ENCODE assay signal across 10 cellular contexts in genomic region chr6:136956590-136957573, GRCh38. TPM values are rescaled to one million over a fixed set of nuclear protein-coding genes. Genes with fewer than 3 reads are reported as not detected.
DNase-seq lines count a peak whose midpoint lies in the region; ATAC-seq, FAIRE-seq and TF ChIP-seq lines count a peak whose summit lies in the region.
"Had no signal": no experiment of that assay in that cellular context is flagged by ENCODE, and none has a peak within 500 bp of the region (broad histone marks: within the 10 kb centered on the region; RNA-seq: fewer than 3 reads in every experiment).

No MANE protein-coding gene starts in this region.

- no peak overlapping the region for H3K4me3 Mint-ChIP-seq in neural crest cell
- no peak overlapping the region for H3K4me3 Mint-ChIP-seq in activated CD4-positive, alpha-beta memory T cell treated with anti-CD3 and anti-CD28 coated beads, Interleukin-2, amount 10 ng/mL, durations not matched to agents 7 days and 5 days
- H3K4me3 Mint-ChIP-seq: activated naive CD4-positive, alpha-beta T cell treated with anti-CD3 and anti-CD28 coated beads, Interleukin-2, amount 10 ng/mL, durations not matched to agents 7 days and 5 days had no signal

- no peak for TF ChIP-seq CTCF in neural crest cell (conservative IDR thresholded peaks at IDR 0.05)

- peak; percentile 39 for FAIRE-seq in GM19239 (lab: Jason Lieb, UNC)

- H3K4me1 Mint-ChIP-seq in neural crest cell: peaks cover 17% of the 10 kb centered on the region
- H3K4me1 Mint-ChIP-seq in activated CD4-positive, alpha-beta memory T cell treated with anti-CD3 and anti-CD28 coated beads, Interleukin-2, amount 10 ng/mL, durations not matched to agents 7 days and 5 days: no peaks in the 10 kb centered on the region

- POLR2A ChIA-PET in activated CD4-positive, alpha-beta memory T cell treated with anti-CD3 and anti-CD28 coated beads, Interleukin-2, amount 10 ng/mL, durations not matched to agents 7 days and 5 days (lab: Charles Lee): no interaction called here

- DNase-seq in GM19239 (ENCODE audit: insufficient read length, low spot score) (no peak), NCI-H2081 (lab: John Stamatoyannopoulos, UW) (peak; percentile 66 to 94), astrocyte of the hippocampus (ENCODE audit: low read depth, low spot score) (peak; percentile 77), neural crest cell (ENCODE audit: low read depth, low spot score) (no peak), NCI-H128 (lab: John Stamatoyannopoulos, UW; ENCODE audit: unreplicated experiment) (no peak)
- no peak for DNase-seq in activated CD4-positive, alpha-beta memory T cell treated with anti-CD3 and anti-CD28 coated beads, Interleukin-2, amount 10 ng/mL, durations not matched to agents 7 days and 5 days
- DNase-seq: activated naive CD4-positive, alpha-beta T cell treated with anti-CD3 and anti-CD28 coated beads, Interleukin-2, amount 10 ng/mL, durations not matched to agents 7 days and 5 days had no signal

- H3K36me3 Mint-ChIP-seq in neural crest cell (ENCODE audit: low read depth): no peaks in the 10 kb centered on the region
- H3K36me3 Mint-ChIP-seq in activated CD4-positive, alpha-beta memory T cell treated with anti-CD3 and anti-CD28 coated beads, Interleukin-2, amount 10 ng/mL, durations not matched to agents 7 days and 5 days (ENCODE audit: low read depth): no peaks in the 10 kb centered on the region
- H3K36me3 Mint-ChIP-seq: activated naive CD4-positive, alpha-beta T cell treated with anti-CD3 and anti-CD28 coated beads, Interleukin-2, amount 10 ng/mL, durations not matched to agents 7 days and 5 days had no signal

- H3K27me3 Mint-ChIP-seq in neural crest cell (ENCODE audit: low read depth): no peaks in the 10 kb centered on the region
- H3K27me3 Mint-ChIP-seq in activated CD4-positive, alpha-beta memory T cell treated with anti-CD3 and anti-CD28 coated beads, Interleukin-2, amount 10 ng/mL, durations not matched to agents 7 days and 5 days: peaks cover 34% of the 10 kb centered on the region

- H3K9me3 Mint-ChIP-seq in neural crest cell: no peaks in the 10 kb centered on the region
- no peaks in the 10 kb centered on the region for H3K9me3 Mint-ChIP-seq in activated CD4-positive, alpha-beta memory T cell treated with anti-CD3 and anti-CD28 coated beads, Interleukin-2, amount 10 ng/mL, durations not matched to agents 7 days and 5 days
- H3K9me3 Mint-ChIP-seq: activated naive CD4-positive, alpha-beta T cell treated with anti-CD3 and anti-CD28 coated beads, Interleukin-2, amount 10 ng/mL, durations not matched to agents 7 days and 5 days had no signal

- ATAC-seq in GM21381 (IDR thresholded peaks at IDR 0.05; ENCODE audit: unreplicated experiment) (no peak), GM21528 (IDR thresholded peaks at IDR 0.05; ENCODE audit: low FRiP score, unreplicated experiment) (no peak)

- CTCF ChIA-PET in activated CD4-positive, alpha-beta memory T cell treated with anti-CD3 and anti-CD28 coated beads, Interleukin-2, amount 10 ng/mL, durations not matched to agents 7 days and 5 days (lab: Charles Lee): interaction anchor here (0.9 kb wide), 1 partner anchor 111 kb away, joined by 3 read pairs; no protein-coding TSS in a partner anchor

- peak overlapping the region; percentile 57 for H3K27ac Mint-ChIP-seq in neural crest cell (ENCODE audit: unreplicated experiment)
- H3K27ac Mint-ChIP-seq in activated CD4-positive, alpha-beta memory T cell treated with anti-CD3 and anti-CD28 coated beads, Interleukin-2, amount 10 ng/mL, durations not matched to agents 7 days and 5 days: no peak overlapping the region
- H3K27ac Mint-ChIP-seq: activated naive CD4-positive, alpha-beta T cell treated with anti-CD3 and anti-CD28 coated beads, Interleukin-2, amount 10 ng/mL, durations not matched to agents 7 days and 5 days had no signal

RNA-seq across cellular contexts. Expression of gene SLC35D3, which starts 34.8 kb away (rescaled TPM):
- total RNA-seq in neural crest cell: not detected in 2 replicates
- total RNA-seq in activated CD4-positive, alpha-beta memory T cell treated with anti-CD3 and anti-CD28 coated beads, Interleukin-2, amount 10 ng/mL, durations not matched to agents 7 days and 5 days: under 1 TPM in 1 of 2 experiments, not detected in 1; 0.13 TPM
- total RNA-seq: subcutaneous adipose tissue had no signal

Comparison
In these comparisons a context has a peak if more than half of its experiments do, and no peak if none do; other contexts are left out.
1. DNase-seq: peak in NCI-H2081 (2 of 2) and astrocyte of the hippocampus (single experiment); none in GM19239 (single experiment), neural crest cell (single experiment), NCI-H128 (single experiment) and activated CD4-positive, alpha-beta memory T cell treated with anti-CD3 and anti-CD28 coated beads, Interleukin-2, amount 10 ng/mL, durations not matched to agents 7 days and 5 days (single experiment).